In genomic region chr4:5973486-5974220, GRCh38 we compare ENCODE assay signal across 23 cellular contexts. TPM values are rescaled to one million over a fixed set of nuclear protein-coding genes. Genes with fewer than 3 reads are reported as not detected.
"Had no signal": no experiment of that assay in that cellular context is flagged by ENCODE, and none has a peak within 500 bp of the region (broad histone marks: within the 10 kb centered on the region; RNA-seq: fewer than 3 reads in every experiment).

No MANE protein-coding gene starts in this region.

- H3K27ac ChIP-seq: breast epithelium, heart right ventricle, parathyroid adenoma, suprapubic skin, transverse colon, vagina had no signal

- H3K36me3 ChIP-seq: breast epithelium, heart right ventricle, suprapubic skin, transverse colon, vagina had no signal

- H3K9ac ChIP-seq: parathyroid adenoma had no signal

- ATAC-seq: activated T-helper 17 cell treated with anti-CD3 and anti-CD28 coated beads, Interleukin-2, amount 50 U/mL, for 72 hours; heart right ventricle; left lobe of liver; SK-N-SH treated with all-trans-retinoic acid at 6 μM for 48 hours; WTC11 had no signal

- H3K4me1 ChIP-seq: breast epithelium, heart right ventricle, parathyroid adenoma, suprapubic skin, transverse colon, vagina had no signal

- H3K4me3 ChIP-seq: breast epithelium, heart right ventricle, suprapubic skin, transverse colon, vagina had no signal

- H2AFZ ChIP-seq: parathyroid adenoma had no signal

- H3K27me3 ChIP-seq: transverse colon, vagina had no signal

- DNase-seq: activated CD4-positive, alpha-beta T cell treated with anti-CD3 and anti-CD28 coated beads, Interleukin-2, amount 50 U/mL, for 4 hours; activated CD8-positive, alpha-beta memory T cell treated with anti-CD3 and anti-CD28 coated beads for 24 hours; activated CD8-positive, alpha-beta memory T cell treated with anti-CD3 and anti-CD28 coated beads, Interleukin-2, amount 50 U/mL, for 4 hours; activated naive CD4-positive, alpha-beta T cell treated with Interleukin-2 at 50 U/mL for 16 hours; activated naive CD8-positive, alpha-beta T cell treated with anti-CD3 and anti-CD28 coated beads for 36 hours; activated T-cell treated with anti-CD3 and anti-CD28 coated beads, Interleukin-2, amount 50 U/mL, for 24 hours; cortex of kidney; heart right ventricle; mammary epithelial cell; midbrain; stimulated activated CD4-positive, alpha-beta T cell treated with anti-CD3 and anti-CD28 coated beads, Interleukin-4, amount 100 ng/mL, for 24 hours; transverse colon had no signal

- H3K9me3 ChIP-seq: breast epithelium, heart right ventricle, suprapubic skin, transverse colon, vagina had no signal

RNA-seq across cellular contexts. Expression of gene C4orf50, which starts 44.6 kb away (rescaled TPM):
- total RNA-seq: activated naive CD8-positive, alpha-beta T cell treated with anti-CD3 and anti-CD28 coated beads for 36 hours; epithelial cell of proximal tubule; fibroblast of villous mesenchyme; left lobe of liver; mammary epithelial cell; suprapubic skin had no signal
- polyA plus RNA-seq: heart right ventricle, keratinocyte, mammary epithelial cell had no signal
